In the genomic region with DNA sequence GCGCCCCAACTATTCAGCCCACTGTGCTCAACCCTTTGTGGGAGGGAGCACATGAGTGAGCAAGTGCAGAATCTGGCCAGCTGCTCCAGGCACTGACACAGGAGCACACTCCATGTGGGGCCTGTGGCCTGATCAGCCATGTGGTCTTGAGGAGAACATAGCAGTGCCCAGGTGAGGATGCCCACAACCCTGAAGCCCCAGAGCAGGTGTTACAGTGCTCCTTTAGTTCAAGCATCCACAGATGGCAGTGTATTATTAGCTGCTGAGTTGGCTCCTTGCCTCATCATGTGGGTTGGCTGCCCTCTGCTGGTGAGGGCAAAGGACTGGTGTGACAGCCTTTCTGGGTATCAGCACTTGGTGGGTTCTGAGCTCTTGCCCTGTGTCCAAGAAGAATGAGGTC, we compare ENCODE assay signal across 8 cellular contexts.
DNase-seq lines count a peak whose midpoint lies in the region; ATAC-seq and TF ChIP-seq lines count a peak whose summit lies in the region.

No MANE protein-coding gene starts in this region.

- CTCF ChIA-PET in naive thymus-derived CD4-positive, alpha-beta T cell (lab: Charles Lee), result no interaction called here

- peak; percentile 46 for DNase-seq in ACHN
- DNase-seq in ELF-1 (ENCODE audit: low read depth, low spot score), result peak; percentile 62
- peak; percentile 47 for DNase-seq in NCI-H1694 treated with DMSO at 0.1 percent for 48 hours (lab: John Stamatoyannopoulos, UW)
- peak; percentile 44 to 64 (median 49) for DNase-seq in body of pancreas
- DNase-seq in naive thymus-derived CD4-positive, alpha-beta T cell, result no peak
- no peak for DNase-seq in lower leg skin (ENCODE audit: low spot score in 2 of 2)
- DNase-seq in gastrocnemius medialis, result no peak

- H3K27me3 ChIP-seq in body of pancreas, result no peaks in the 10 kb centered on the region
- H3K27me3 ChIP-seq in naive thymus-derived CD4-positive, alpha-beta T cell (ENCODE audit: control insufficient read depth in 2 of 2, insufficient read depth in 2 of 2, low read length in 2 of 2), result no peaks in the 10 kb centered on the region
- H3K27me3 ChIP-seq in gastrocnemius medialis, result no peaks in the 10 kb centered on the region

- no peaks in the 10 kb centered on the region for H3K27me3 Mint-ChIP-seq in naive thymus-derived CD4-positive, alpha-beta T cell

- ATAC-seq in HG02610 (IDR thresholded peaks at IDR 0.05; ENCODE audit: unreplicated experiment) (peak; percentile 90), body of pancreas (peak; percentile 55), gastrocnemius medialis (no peak)
- peak; percentile 20 for ATAC-seq in naive thymus-derived CD4-positive, alpha-beta T cell

- H3K9me3 Mint-ChIP-seq in naive thymus-derived CD4-positive, alpha-beta T cell, result peaks cover 0 to 15% (median 2%) of the 10 kb centered on the region in 11 donors

- TF ChIP-seq POLR2A in body of pancreas (IDR thresholded peaks at IDR 0.05), result no peak
- no peak for TF ChIP-seq POLR2A in lower leg skin (IDR thresholded peaks at IDR 0.05)
- no peak for TF ChIP-seq POLR2A in gastrocnemius medialis (IDR thresholded peaks at IDR 0.05)

- 100% methylated on average over 1 of the region's 1 CpG for WGBS in body of pancreas, 2 donors
- WGBS in lower leg skin, 2 donors, result 96 to 100% methylated on average over 1 of the region's 1 CpG

- H3K27ac Mint-ChIP-seq in naive thymus-derived CD4-positive, alpha-beta T cell, result no peak overlapping the region

- in situ Hi-C loops in ACHN (cut with HindIII; ENCODE audit: low pct_ligation_motif_present, low pct_unique_long_range_greater_than_20kb, low sequenced_read_pairs), result no loop called here
- in situ Hi-C loops in gastrocnemius medialis (cut with MboI; ENCODE audit: low sequenced_read_pairs in 4 of 4), result no loop called here

- intact Hi-C loops in body of pancreas (cut with DNase I) (no loop called here), lower leg skin (cut with DNase I; ENCODE audit: low total_unique reads) (no loop called here), gastrocnemius medialis (cut with DNase I; ENCODE audit: low total_unique reads) (no loop called here)
- intact Hi-C loops in naive thymus-derived CD4-positive, alpha-beta T cell (cut with micrococcal nuclease), result loop anchor here in 1 of 2 donors (2.0 kb wide), 1 partner anchor 433 kb away; no protein-coding TSS in a partner anchor

- no peak overlapping the region for H3K27ac ChIP-seq in body of pancreas
- no peak overlapping the region for H3K27ac ChIP-seq in naive thymus-derived CD4-positive, alpha-beta T cell (ENCODE audit: low read depth, low read length)
- H3K27ac ChIP-seq in gastrocnemius medialis, result no peak overlapping the region

- no peaks in the 10 kb centered on the region for H3K4me1 ChIP-seq in body of pancreas
- H3K4me1 ChIP-seq in naive thymus-derived CD4-positive, alpha-beta T cell (ENCODE audit: control insufficient read depth in 2 of 2, insufficient read depth in 2 of 2, low read length in 2 of 2), result no peaks in the 10 kb centered on the region
- no peaks in the 10 kb centered on the region for H3K4me1 ChIP-seq in gastrocnemius medialis

- no peaks in the 10 kb centered on the region for H3K36me3 ChIP-seq in body of pancreas (replicated peaks in 1 of 2; ENCODE audit: insufficient read depth in 1 of 2, low read depth in 2 of 2)
- no peaks in the 10 kb centered on the region for H3K36me3 ChIP-seq in naive thymus-derived CD4-positive, alpha-beta T cell (ENCODE audit: control insufficient read depth in 2 of 3, insufficient read depth in 3 of 3, low read length in 3 of 3)
- no peaks in the 10 kb centered on the region for H3K36me3 ChIP-seq in gastrocnemius medialis

- H3K4me3 Mint-ChIP-seq in naive thymus-derived CD4-positive, alpha-beta T cell, result no peak overlapping the region

- no peaks in the 10 kb centered on the region for H3K4me1 Mint-ChIP-seq in naive thymus-derived CD4-positive, alpha-beta T cell

- H3K9me3 ChIP-seq in body of pancreas, result no peaks in the 10 kb centered on the region
- H3K9me3 ChIP-seq in naive thymus-derived CD4-positive, alpha-beta T cell (ENCODE audit: control insufficient read depth in 2 of 3, low read length in 3 of 3), result no peaks in the 10 kb centered on the region
- no peaks in the 10 kb centered on the region for H3K9me3 ChIP-seq in gastrocnemius medialis

- peak in 6 of 7 experiments; percentile 36 to 51 (median 42) for TF ChIP-seq CTCF in body of pancreas (IDR thresholded peaks at IDR 0.05)
- no peak for TF ChIP-seq CTCF in lower leg skin (IDR thresholded peaks at IDR 0.05)
- no peak for TF ChIP-seq CTCF in gastrocnemius medialis (IDR thresholded peaks at IDR 0.05 in 4 of 5, conservative IDR thresholded peaks at IDR 0.05 in 1 of 5)

- POLR2A ChIA-PET in naive thymus-derived CD4-positive, alpha-beta T cell (lab: Charles Lee), result no interaction called here

- no peak overlapping the region for H3K4me3 ChIP-seq in body of pancreas
- H3K4me3 ChIP-seq in naive thymus-derived CD4-positive, alpha-beta T cell (ENCODE audit: low read length), result no peak overlapping the region
- H3K4me3 ChIP-seq in lower leg skin (ENCODE audit: low read depth, poor library complexity, severe bottlenecking), result no peak overlapping the region
- H3K4me3 ChIP-seq in gastrocnemius medialis, result no peak overlapping the region

- no peaks in the 10 kb centered on the region for H3K36me3 Mint-ChIP-seq in naive thymus-derived CD4-positive, alpha-beta T cell

Comparison
In these comparisons a context has a peak if more than half of its experiments do, and no peak if none do; other contexts are left out.
1. DNase-seq: peak in ACHN (single experiment), ELF-1 (single experiment), NCI-H1694 treated with DMSO at 0.1 percent for 48 hours (single experiment) and body of pancreas (4 of 4); none in naive thymus-derived CD4-positive, alpha-beta T cell (0 of 9), lower leg skin (0 of 2) and gastrocnemius medialis (0 of 2).
2. ATAC-seq: peak in HG02610 (single experiment), body of pancreas (single experiment) and naive thymus-derived CD4-positive, alpha-beta T cell (single experiment); none in gastrocnemius medialis (0 of 2).
3. CTCF ChIP-seq: peak in body of pancreas (6 of 7); none in lower leg skin (0 of 3) and gastrocnemius medialis (0 of 5).